23 cellular contexts compared by ENCODE assay signal in the genomic region with DNA sequence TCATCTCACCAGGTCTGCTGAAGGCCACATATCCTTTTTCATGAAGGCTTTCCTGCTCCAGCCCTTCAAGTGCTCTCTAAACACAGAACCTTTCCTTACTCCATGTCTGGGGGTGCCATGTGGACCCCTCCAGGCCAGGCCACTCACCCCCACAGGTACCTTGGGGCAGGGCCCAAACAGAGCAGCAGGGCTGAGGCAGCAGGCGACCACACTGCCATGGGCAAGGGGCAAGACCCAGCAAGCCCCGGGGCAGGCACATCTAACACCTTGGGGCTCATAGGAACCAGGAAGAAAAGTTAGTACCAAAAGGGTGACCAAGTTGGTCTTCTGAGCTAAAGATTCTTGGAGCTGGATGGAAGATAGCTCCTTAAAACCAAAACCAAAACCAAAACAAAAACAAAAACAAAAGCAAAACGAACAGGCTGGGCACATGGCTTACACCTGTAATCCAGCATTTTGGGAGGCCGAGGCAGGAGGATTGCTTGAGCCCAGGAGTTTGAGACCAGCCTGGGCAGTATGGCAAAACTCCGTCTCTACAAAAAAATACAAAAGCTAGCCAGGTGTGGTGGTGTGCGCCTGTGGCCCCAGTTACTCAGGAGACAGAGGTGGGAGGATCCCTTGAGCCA.
A peak's percentile ranks its signal among the peaks of the same experiment; 100 is the strongest.
DNase-seq lines count a peak whose midpoint lies in the region; ATAC-seq and TF ChIP-seq lines count a peak whose summit lies in the region.
"Had no signal": no experiment of that assay in that cellular context is flagged by ENCODE, and none has a peak within 500 bp of the region (broad histone marks: within the 10 kb centered on the region; RNA-seq: fewer than 3 reads in every experiment).

No MANE protein-coding gene starts in this region.

- H3K4me1 ChIP-seq in mammary epithelial cell (ENCODE audit: insufficient read depth, low read length) (peaks cover 3% of the 10 kb centered on the region), iPS-15b (ENCODE audit: control insufficient read depth, insufficient read depth, low read length) (no peaks in the 10 kb centered on the region), spleen (peaks cover 0 to 45% (median 13%) of the 10 kb centered on the region in 6 donors), ascending aorta (no peaks in the 10 kb centered on the region)
- H3K4me1 ChIP-seq: SJSA1 had no signal

- CTCF ChIA-PET in MCF 10A (lab: Yijun Ruan, JAX): interaction anchor here (0.7 kb wide), 2 partner anchors 13 to 677 kb away, joined by 3 read pairs; no protein-coding TSS in a partner anchor
- CTCF ChIA-PET in mammary epithelial cell (lab: Charles Lee; ENCODE audit: low non-redundant PET): no interaction called here

- no peak for ATAC-seq in HG03571 (IDR thresholded peaks at IDR 0.05; ENCODE audit: unreplicated experiment)
- ATAC-seq: GM23338 had no signal

- H3K4me3 Mint-ChIP-seq in MCF 10A (ENCODE audit: unreplicated experiment): no peak overlapping the region
- H3K4me3 Mint-ChIP-seq: activated B cell treated with CpG ODN at 0.5 μM for 24 hours; CD14-positive monocyte; GM23338; stimulated activated naive CD8-positive, alpha-beta T cell treated with anti-CD3 and anti-CD28 coated beads, Interleukin-15, Interleukin-2, amounts not matched to agents 100 ng/mL and 50 ng/mL, for 24 hours had no signal

- H3K9me3 ChIP-seq in mammary epithelial cell (replicated peaks; ENCODE audit: insufficient read depth, low read length): no peaks in the 10 kb centered on the region
- H3K9me3 ChIP-seq in iPS-15b (ENCODE audit: control insufficient read depth, insufficient read depth, low read length): no peaks in the 10 kb centered on the region
- H3K9me3 ChIP-seq in spleen: no peaks in the 10 kb centered on the region
- no peaks in the 10 kb centered on the region for H3K9me3 ChIP-seq in ascending aorta
- H3K9me3 ChIP-seq: SJSA1, tibial nerve had no signal

- BruUV-seq in MCF 10A (replicated peaks; lab: Mats Ljungman, UMichigan) (no TSS peak), mammary epithelial cell (replicated peaks; lab: Mats Ljungman, UMichigan) (no TSS peak)

- intact Hi-C loops in MCF 10A (cut with micrococcal nuclease): no loop called here
- intact Hi-C loops in mammary epithelial cell (cut with micrococcal nuclease): loop anchor here (5.0 kb wide), 1 partner anchor 59 kb away; no protein-coding TSS in a partner anchor
- intact Hi-C loops in spleen (cut with DNase I; ENCODE audit: low total_unique reads): no loop called here
- intact Hi-C loops in ascending aorta (cut with DNase I): no loop called here
- intact Hi-C loops in lower leg skin (cut with DNase I; ENCODE audit: low total_unique reads): no loop called here

- TF ChIP-seq POLR2A in spleen (IDR thresholded peaks at IDR 0.05) (no peak), lower leg skin (IDR thresholded peaks at IDR 0.05) (no peak)

- DNase-seq in MCF 10A (ENCODE audit: unreplicated experiment) (no peak), mammary epithelial cell (no peak), spleen (no peak), ascending aorta (ENCODE audit: low spot score in 2 of 2) (no peak), lower leg skin (ENCODE audit: low spot score in 2 of 2) (no peak)
- DNase-seq: activated B cell treated with CpG ODN at 0.5 μM for 24 hours; activated effector memory CD4-positive, alpha-beta T cell treated with anti-CD3 and anti-CD28 coated beads, Interleukin-2, amount 50 U/mL, for 16 hours; aorta; central memory CD4-positive, alpha-beta T cell; foreskin melanocyte; GF-D8; mesendoderm; NCI-H1930; stimulated activated CD4-positive, alpha-beta T cell treated with anti-CD3 and anti-CD28 coated beads, Interleukin-2, amount 100 ng/mL, for 24 hours had no signal

- H3K27me3 Mint-ChIP-seq in MCF 10A (ENCODE audit: insufficient read depth, unreplicated experiment): no peaks in the 10 kb centered on the region
- H3K27me3 Mint-ChIP-seq: activated B cell treated with CpG ODN at 0.5 μM for 24 hours; stimulated activated naive CD8-positive, alpha-beta T cell treated with anti-CD3 and anti-CD28 coated beads, Interleukin-15, Interleukin-2, amounts not matched to agents 100 ng/mL and 50 ng/mL, for 24 hours had no signal

- H3K4me3 ChIP-seq in mammary epithelial cell (replicated peaks in 1 of 3; ENCODE audit: insufficient read depth in 1 of 3, low read depth in 2 of 3, low read length in 3 of 3): no peak overlapping the region
- no peak overlapping the region for H3K4me3 ChIP-seq in iPS-15b (ENCODE audit: low read depth, low read length)
- no peak overlapping the region for H3K4me3 ChIP-seq in spleen
- H3K4me3 ChIP-seq in ascending aorta: no peak overlapping the region
- no peak overlapping the region for H3K4me3 ChIP-seq in lower leg skin (ENCODE audit: low read depth, poor library complexity, severe bottlenecking)
- H3K4me3 ChIP-seq: GM23338, SJSA1, tibial nerve had no signal

- H3K36me3 Mint-ChIP-seq in MCF 10A (ENCODE audit: insufficient read depth, unreplicated experiment): no peaks in the 10 kb centered on the region

- in situ Hi-C loops in mammary epithelial cell (cut with MboI; ENCODE audit: low sequenced_read_pairs in 2 of 2): no loop called here

- no peaks in the 10 kb centered on the region for H3K4me1 Mint-ChIP-seq in MCF 10A (ENCODE audit: insufficient read depth, unreplicated experiment)
- H3K4me1 Mint-ChIP-seq: activated B cell treated with CpG ODN at 0.5 μM for 24 hours, CD14-positive monocyte had no signal

- no peaks in the 10 kb centered on the region for H4K20me1 ChIP-seq in mammary epithelial cell (ENCODE audit: insufficient read depth, low read length)

- H3K27ac ChIP-seq in mammary epithelial cell (ENCODE audit: insufficient read depth, low read depth, low read length) (no peak overlapping the region), VCaP (peak overlapping the region; percentile 78; the same call in 1 of the 2 replicates), spleen (peak overlapping the region in 6 of 8 donors; percentile 9 to 54 (median 46)), ascending aorta (no peak overlapping the region)
- H3K27ac ChIP-seq: KMS-11, SJSA1 had no signal

- no peak overlapping the region for H3K4me2 ChIP-seq in mammary epithelial cell (ENCODE audit: insufficient read depth, low read depth, low read length)
- H3K4me2 ChIP-seq: GM23338, KMS-11 had no signal

- dilution Hi-C loops in mammary epithelial cell (cut with HindIII; ENCODE audit: low sequenced_read_pairs): no loop called here

- no peak overlapping the region for H2AFZ ChIP-seq in mammary epithelial cell (ENCODE audit: low read depth, low read length)
- H2AFZ ChIP-seq: GM23338 had no signal

- H3K9me3 Mint-ChIP-seq in MCF 10A (ENCODE audit: unreplicated experiment): no peaks in the 10 kb centered on the region
- H3K9me3 Mint-ChIP-seq: activated B cell treated with CpG ODN at 0.5 μM for 24 hours; CD14-positive monocyte; GM23338; stimulated activated naive CD8-positive, alpha-beta T cell treated with anti-CD3 and anti-CD28 coated beads, Interleukin-15, Interleukin-2, amounts not matched to agents 100 ng/mL and 50 ng/mL, for 24 hours had no signal

- H3K27me3 ChIP-seq in mammary epithelial cell (ENCODE audit: insufficient read depth, low read length) (no peaks in the 10 kb centered on the region), iPS-15b (ENCODE audit: control insufficient read depth, insufficient read depth, low read length) (no peaks in the 10 kb centered on the region), spleen (replicated peaks in 1 of 7) (no peaks in the 10 kb centered on the region), ascending aorta (no peaks in the 10 kb centered on the region)
- H3K27me3 ChIP-seq: SJSA1, tibial nerve had no signal

- 75% methylated on average over 5 of the region's 6 CpGs for WGBS in mammary epithelial cell (ENCODE audit: low coverage, missing lambda C conversion rate)
- 75 to 83% (median 79%) methylated on average over 6 of the region's 6 CpGs for WGBS in spleen, 5 donors
- 61 to 79% methylated on average over 6 of the region's 6 CpGs for WGBS in lower leg skin, 2 donors

- no peaks in the 10 kb centered on the region for H3K79me2 ChIP-seq in mammary epithelial cell (ENCODE audit: insufficient read depth, low read length)

- H3K9ac ChIP-seq in mammary epithelial cell (ENCODE audit: insufficient read depth, low read length) (no peak overlapping the region), iPS-15b (ENCODE audit: low read depth, low read length) (peak overlapping the region; percentile 47)
- H3K9ac ChIP-seq: KMS-11 had no signal

- POLR2A ChIA-PET in MCF 10A (lab: Yijun Ruan, JAX): no interaction called here

- H3K27ac Mint-ChIP-seq in MCF 10A (ENCODE audit: low read depth, unreplicated experiment): peak overlapping the region; percentile 16
- H3K27ac Mint-ChIP-seq: activated B cell treated with CpG ODN at 0.5 μM for 24 hours; GM23338; stimulated activated naive CD8-positive, alpha-beta T cell treated with anti-CD3 and anti-CD28 coated beads, Interleukin-15, Interleukin-2, amounts not matched to agents 100 ng/mL and 50 ng/mL, for 24 hours had no signal

- no peaks in the 10 kb centered on the region for H3K36me3 ChIP-seq in mammary epithelial cell (ENCODE audit: insufficient read depth, low read length)
- H3K36me3 ChIP-seq in iPS-15b (ENCODE audit: control insufficient read depth, insufficient read depth, low read length): peaks cover 9% of the 10 kb centered on the region
- no peaks in the 10 kb centered on the region for H3K36me3 ChIP-seq in spleen
- H3K36me3 ChIP-seq in ascending aorta: peaks cover 0 to 4% of the 10 kb centered on the region in 2 donors
- H3K36me3 ChIP-seq: tibial nerve had no signal

- TF ChIP-seq CTCF in MCF 10A (IDR thresholded peaks at IDR 0.05; ENCODE audit: unreplicated experiment) (no peak), mammary epithelial cell (conservative IDR thresholded peaks at IDR 0.05 in 1 of 2, IDR thresholded peaks at IDR 0.05 in 1 of 2; ENCODE audit: extremely low read depth in 1 of 2, insufficient read depth in 1 of 2, low read depth in 1 of 2, low read length in 2 of 2) (no peak), VCaP (conservative IDR thresholded peaks at IDR 0.05) (no peak), spleen (IDR thresholded peaks at IDR 0.05 in 8 of 11, conservative IDR thresholded peaks at IDR 0.05 in 3 of 11) (no peak), ascending aorta (IDR thresholded peaks at IDR 0.05) (no peak), lower leg skin (IDR thresholded peaks at IDR 0.05) (no peak)

Comparison
In these comparisons a context has a peak if more than half of its experiments do, and no peak if none do; other contexts are left out.
1. H3K27ac ChIP-seq: peak in VCaP (single experiment) and spleen (6 of 8); none in mammary epithelial cell (single experiment) and ascending aorta (0 of 2).